22 cellular contexts compared by ENCODE assay signal in genomic region chr2:241936457-241937133, GRCh38.
"Had no signal": no experiment of that assay in that cellular context is flagged by ENCODE, and none has a peak within 500 bp of the region (broad histone marks: within the 10 kb centered on the region; RNA-seq: fewer than 3 reads in every experiment).

No MANE protein-coding gene starts in this region.

- H3K4me3 Mint-ChIP-seq: activated CD4-positive, alpha-beta T cell treated with anti-CD3 and anti-CD28 coated beads, Interleukin-2, amount 10 ng/mL, durations not matched to agents 7 days and 5 days; activated T-helper 1 cell treated with anti-CD3 and anti-CD28 coated beads, Interleukin-12 subunit alpha, Interleukin-12 subunit beta, Interleukin-2, Interleukin-4 antibody, amounts not matched to agents 30 ng/mL and 10 ng/mL and 1 ng/mL, durations not matched to agents 14 hours and 24 hours and 36 hours; brain; natural killer cell; stimulated activated naive B cell treated with anti-CD40 and anti-IgM and Interleukin-4, amounts not matched to agents 10 μg/mL and 1 μg/mL and 100 μg/mL, for 72 hours had no signal

- DNase-seq: activated CD4-positive, alpha-beta T cell treated with anti-CD3 and anti-CD28 coated beads, Interleukin-2, amount 10 ng/mL, durations not matched to agents 7 days and 5 days; activated CD4-positive, CD25-positive, alpha-beta regulatory T cell; activated naive CD4-positive, alpha-beta T cell; central memory CD4-positive, alpha-beta T cell; colonic mucosa; effector CD4-positive, alpha-beta T cell; gastrocnemius medialis; head of caudate nucleus; mesendoderm; natural killer cell; sigmoid colon; stimulated activated CD4-positive, alpha-beta T cell treated with anti-CD3 and anti-CD28 coated beads, Interleukin-4, amount 100 ng/mL, for 4 hours; stimulated activated naive B cell treated with anti-CD40 and anti-IgM and Interleukin-4, amounts not matched to agents 10 μg/mL and 1 μg/mL and 100 μg/mL, for 72 hours; substantia nigra; T-helper 1 cell; T-helper 9 cell; tibial artery had no signal

- ATAC-seq: esophagus mucosa; gastrocnemius medialis; stimulated activated naive B cell treated with anti-CD40 and anti-IgM and Interleukin-4, amounts not matched to agents 10 μg/mL and 1 μg/mL and 100 μg/mL, for 72 hours had no signal

- H3K36me3 Mint-ChIP-seq: natural killer cell had no signal

- H3K36me3 ChIP-seq: colonic mucosa, gastrocnemius medialis, neutrophil, sigmoid colon, tibial artery, vagina had no signal

- H3K27ac ChIP-seq: colonic mucosa, gastrocnemius medialis, neutrophil, sigmoid colon, tibial artery, vagina had no signal

- H3K4me3 ChIP-seq: colonic mucosa, gastrocnemius medialis, sigmoid colon, tibial artery, vagina had no signal

- H3K9me3 ChIP-seq: colonic mucosa, gastrocnemius medialis, neutrophil, sigmoid colon, tibial artery, vagina had no signal

- H3K9me3 Mint-ChIP-seq: activated T-helper 1 cell treated with anti-CD3 and anti-CD28 coated beads, Interleukin-12 subunit alpha, Interleukin-12 subunit beta, Interleukin-2, Interleukin-4 antibody, amounts not matched to agents 30 ng/mL and 10 ng/mL and 1 ng/mL, durations not matched to agents 14 hours and 24 hours and 36 hours; natural killer cell had no signal

- H3K27ac Mint-ChIP-seq: activated CD4-positive, alpha-beta T cell treated with anti-CD3 and anti-CD28 coated beads, Interleukin-2, amount 10 ng/mL, durations not matched to agents 7 days and 5 days; activated T-helper 1 cell treated with anti-CD3 and anti-CD28 coated beads, Interleukin-12 subunit alpha, Interleukin-12 subunit beta, Interleukin-2, Interleukin-4 antibody, amounts not matched to agents 30 ng/mL and 10 ng/mL and 1 ng/mL, durations not matched to agents 14 hours and 24 hours and 36 hours; brain; natural killer cell; stimulated activated naive B cell treated with anti-CD40 and anti-IgM and Interleukin-4, amounts not matched to agents 10 μg/mL and 1 μg/mL and 100 μg/mL, for 72 hours had no signal

- H3K4me1 ChIP-seq: gastrocnemius medialis had no signal

- H3K27me3 Mint-ChIP-seq: activated CD4-positive, alpha-beta T cell treated with anti-CD3 and anti-CD28 coated beads, Interleukin-2, amount 10 ng/mL, durations not matched to agents 7 days and 5 days; stimulated activated naive B cell treated with anti-CD40 and anti-IgM and Interleukin-4, amounts not matched to agents 10 μg/mL and 1 μg/mL and 100 μg/mL, for 72 hours had no signal

- H3K4me1 Mint-ChIP-seq: natural killer cell had no signal

- H3K27me3 ChIP-seq: colonic mucosa, neutrophil, sigmoid colon, vagina had no signal
